8 cellular contexts compared by ENCODE assay signal in the genomic region with DNA sequence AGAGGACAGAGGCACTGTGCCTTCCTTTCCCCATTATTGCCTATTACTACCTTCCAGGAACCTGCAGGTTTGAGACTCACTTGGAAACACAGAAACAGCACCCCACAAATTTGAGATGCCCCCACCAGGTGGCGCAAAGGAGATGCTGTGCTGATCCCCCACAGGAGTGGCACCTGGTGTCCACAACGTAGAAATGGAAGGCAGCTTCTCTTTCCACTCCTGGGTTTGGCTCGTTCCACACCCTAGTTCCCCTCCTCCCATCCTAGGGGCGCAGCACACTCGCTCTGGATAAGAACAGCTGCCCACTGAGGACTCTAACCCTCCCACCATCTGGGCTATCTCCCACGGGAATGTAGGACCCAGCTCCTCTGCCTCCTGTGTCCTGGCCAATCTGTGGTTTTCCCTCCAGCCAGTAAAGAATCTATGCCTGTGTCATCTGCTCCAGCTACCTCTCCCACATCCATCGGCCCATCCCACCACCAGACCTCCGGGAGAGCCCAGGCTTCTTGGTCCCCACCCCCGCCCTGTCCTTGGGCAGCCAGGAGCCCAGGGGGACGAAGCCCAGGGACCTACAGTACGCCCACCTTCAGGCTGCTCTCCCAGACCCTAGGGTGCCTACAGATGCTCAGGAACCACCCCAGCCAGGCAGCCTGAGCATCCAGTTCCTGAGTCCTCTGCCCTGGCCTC. TPM values are rescaled to one million over a fixed set of nuclear protein-coding genes. Genes with fewer than 3 reads are reported as not detected.
A peak's percentile ranks its signal among the peaks of the same experiment; 100 is the strongest.
DNase-seq lines count a peak whose midpoint lies in the region; ATAC-seq and TF ChIP-seq lines count a peak whose summit lies in the region.

No MANE protein-coding gene starts in this region.

- H3K36me3 ChIP-seq in KMS-11 (ENCODE audit: insufficient read depth), result no peaks in the 10 kb centered on the region

- H3K79me2 ChIP-seq in KMS-11 (ENCODE audit: insufficient read depth, low read depth), result 0 out of 2 replicates have a peak, but pooled peaks cover 5% of the 10 kb centered on the region

- H3K27ac ChIP-seq in KMS-11, result peak overlapping the region; percentile 36

- peak; percentile 93 for DNase-seq in DMS 273 treated with DMSO at 0.1 percent for 48 hours (lab: John Stamatoyannopoulos, UW)
- peak; percentile 26 for DNase-seq in OCI-M2 (lab: John Stamatoyannopoulos, UW; ENCODE audit: unreplicated experiment)
- DNase-seq in activated T-cell treated with anti-CD3 and anti-CD28 coated beads for 48 hours (ENCODE audit: low read depth), result peak; percentile 85
- peak; percentile 91 for DNase-seq in myocyte (ENCODE audit: low read depth)
- DNase-seq in stimulated activated CD8-positive, alpha-beta memory T cell treated with anti-CD3 and anti-CD28 coated beads, Interleukin-7, amount 100 ng/mL, for 24 hours (ENCODE audit: low read depth), result peak; percentile 89

- peak overlapping the region; percentile 29; the same call in 1 of the 2 replicates for H3K9ac ChIP-seq in KMS-11

- H3K4me2 ChIP-seq in KMS-11, result peak overlapping the region; percentile 99

- no peak overlapping the region for H3K4me3 ChIP-seq in KMS-11 (IDR thresholded peaks at IDR 0.05; ENCODE audit: insufficient read depth, low read depth, low read length)

- peak; percentile 100 for TF ChIP-seq CTCF in KMS-11 (conservative IDR thresholded peaks at IDR 0.05; ENCODE audit: low read depth, low read length)

- H3K27me3 ChIP-seq in KMS-11 (ENCODE audit: insufficient read depth, low read depth), result no peaks in the 10 kb centered on the region

- H2AFZ ChIP-seq in KMS-11 (ENCODE audit: low read depth), result peak overlapping the region; percentile 62

- peaks cover 29% of the 10 kb centered on the region for H3K4me1 ChIP-seq in KMS-11 (ENCODE audit: low read depth, poor library complexity, severe bottlenecking)

- H4K20me1 ChIP-seq in KMS-11 (ENCODE audit: insufficient read depth), result no peaks in the 10 kb centered on the region

- ATAC-seq in esophagus mucosa (peak; percentile 65), HG03571 (IDR thresholded peaks at IDR 0.05; ENCODE audit: unreplicated experiment) (no peak)

RNA-seq across cellular contexts. Expression of a gene that starts 0.7 kb away (rescaled TPM):
- total RNA-seq in esophagus mucosa (14.5 TPM), myocyte (40.9 and 52.1 TPM in 2 replicates)
- 59.1 TPM for polyA plus RNA-seq in myocyte (2012)

RNA-seq across cellular contexts. Expression of a gene that starts 1.5 kb away (rescaled TPM):
- total RNA-seq in esophagus mucosa (36.5 TPM), myocyte (15.1 and 18.8 TPM in 2 replicates)
- polyA plus RNA-seq in myocyte (2012), result 40.2 TPM

RNA-seq across cellular contexts. Expression of a gene that starts 33.4 kb away (rescaled TPM):
- total RNA-seq in esophagus mucosa, result 0.12 TPM
- 0.62 and 0.94 TPM in 2 replicates for total RNA-seq in myocyte
- polyA plus RNA-seq in myocyte (2012), result 1.5 TPM

RNA-seq across cellular contexts. Expression of a gene that starts 33.9 kb away (rescaled TPM):
- total RNA-seq in esophagus mucosa (111 TPM), myocyte (51.3 and 81.4 TPM in 2 replicates)
- 253 TPM for polyA plus RNA-seq in myocyte (2012)

RNA-seq across cellular contexts. Expression of a gene that starts 48.2 kb away (rescaled TPM):
- total RNA-seq in esophagus mucosa (24.9 TPM), myocyte (7.5 and 13.1 TPM in 2 replicates)
- 42.2 TPM for polyA plus RNA-seq in myocyte (2012)

Comparison
In these comparisons a context has a peak if more than half of its experiments do, and no peak if none do; other contexts are left out.
1. DNase-seq: peak in every context shown above with its lines; median percentile 93 in DMS 273 treated with DMSO at 0.1 percent for 48 hours; 91 in myocyte; 89 in stimulated activated CD8-positive, alpha-beta memory T cell treated with anti-CD3 and anti-CD28 coated beads, Interleukin-7, amount 100 ng/mL, for 24 hours; 85 in activated T-cell treated with anti-CD3 and anti-CD28 coated beads for 48 hours; 26 in OCI-M2.